Comparison of ENCODE assay signal across 8 cellular contexts in the genomic region with DNA sequence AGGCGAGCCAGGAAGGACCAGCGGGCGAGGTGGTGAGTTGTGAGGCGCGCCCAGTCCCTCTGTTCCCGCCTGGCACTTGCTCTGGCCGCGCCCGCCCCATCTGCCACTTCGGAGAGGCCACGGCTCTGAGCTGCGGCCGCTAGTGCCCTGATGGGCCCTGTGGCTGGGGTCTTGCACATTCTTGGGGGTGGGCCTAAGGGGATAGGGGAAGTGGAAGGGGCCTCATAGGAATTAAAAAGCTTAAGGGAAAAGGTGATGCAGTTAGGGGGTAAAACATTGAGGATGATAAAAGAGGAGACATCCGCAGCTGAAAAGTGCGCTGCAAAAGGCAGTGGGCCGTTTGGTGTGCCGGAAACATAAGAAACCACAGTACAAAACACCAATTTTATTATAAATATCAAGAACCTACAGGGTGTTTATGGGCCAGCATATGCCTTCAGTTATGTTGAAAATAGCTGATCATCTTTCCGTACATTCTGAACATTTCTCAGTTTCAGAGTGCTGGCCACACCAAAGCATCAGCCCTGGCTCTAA. TPM values are rescaled to one million over a fixed set of nuclear protein-coding genes. Genes with fewer than 3 reads are reported as not detected.
DNase-seq lines count a peak whose midpoint lies in the region; ATAC-seq and TF ChIP-seq lines count a peak whose summit lies in the region.
"Had no signal": no experiment of that assay in that cellular context is flagged by ENCODE, and none has a peak within 500 bp of the region (broad histone marks: within the 10 kb centered on the region; RNA-seq: fewer than 3 reads in every experiment).

No MANE protein-coding gene starts in this region.

- WGBS in iPS DF 6.9 (ENCODE audit: insufficient coverage, insufficient read length), result no CpG with 5 or more reads among the region's 18 CpGs

- peak overlapping the region; percentile 78 for H3K27ac Mint-ChIP-seq in WTC11
- peak overlapping the region; percentile 100 for H3K27ac Mint-ChIP-seq in stimulated activated naive B cell treated with anti-CD40 and anti-IgM and Interleukin-4, amounts not matched to agents 10 μg/mL and 1 μg/mL and 100 μg/mL, for 72 hours

- H3K27me3 ChIP-seq in HAP-1 (ENCODE audit: low read depth) (no peaks in the 10 kb centered on the region), iPS DF 6.9 (ENCODE audit: control insufficient read depth, insufficient read depth, low read length) (no peaks in the 10 kb centered on the region)

- H3K4me1 ChIP-seq in HAP-1, result peaks cover 6% of the 10 kb centered on the region; the same call in 1 of the 2 replicates
- no peaks in the 10 kb centered on the region for H3K4me1 ChIP-seq in iPS DF 6.9 (ENCODE audit: control insufficient read depth, insufficient read depth, low read length)

- H3K4me3 ChIP-seq in HAP-1 (peak overlapping the region; percentile 22), iPS DF 6.9 (ENCODE audit: low read length) (peak overlapping the region; percentile 9; the same call in 1 of the 2 replicates)

- peaks cover 92% of the 10 kb centered on the region for H3K27me3 Mint-ChIP-seq in WTC11 (ENCODE audit: low read depth)
- H3K27me3 Mint-ChIP-seq in stimulated activated naive B cell treated with anti-CD40 and anti-IgM and Interleukin-4, amounts not matched to agents 10 μg/mL and 1 μg/mL and 100 μg/mL, for 72 hours, result no peaks in the 10 kb centered on the region

- H3K36me3 ChIP-seq in HAP-1 (replicated peaks) (peaks cover under 1% of the 10 kb centered on the region), iPS DF 6.9 (ENCODE audit: control insufficient read depth, insufficient read depth, low read length) (no peaks in the 10 kb centered on the region)

- peaks cover 21% of the 10 kb centered on the region for H3K36me3 Mint-ChIP-seq in WTC11
- H3K36me3 Mint-ChIP-seq in stimulated activated naive B cell treated with anti-CD40 and anti-IgM and Interleukin-4, amounts not matched to agents 10 μg/mL and 1 μg/mL and 100 μg/mL, for 72 hours, result peaks cover 82 to 91% of the 10 kb centered on the region in 2 donors

- TF ChIP-seq CTCF in WTC11 (IDR thresholded peaks at IDR 0.05), result no peak

- in situ Hi-C loops in HAP-1 (cut with MboI; ENCODE audit: low sequenced_read_pairs), result no loop called here

- H3K4me3 Mint-ChIP-seq in WTC11, result peak overlapping the region; percentile 95
- H3K4me3 Mint-ChIP-seq in stimulated activated naive B cell treated with anti-CD40 and anti-IgM and Interleukin-4, amounts not matched to agents 10 μg/mL and 1 μg/mL and 100 μg/mL, for 72 hours, result peak overlapping the region; percentile 98

- POLR2A ChIA-PET in WTC11 (lab: Charles Lee), result interaction anchor here (0.6 to 2.6 kb wide), 6 partner anchors 9 to 767 kb away, joined by 3 to 28 read pairs (median 6); a partner anchor contains a TSS

- no peaks in the 10 kb centered on the region for H3K9me3 Mint-ChIP-seq in WTC11
- peaks cover 0 to 3% of the 10 kb centered on the region in 2 donors for H3K9me3 Mint-ChIP-seq in stimulated activated naive B cell treated with anti-CD40 and anti-IgM and Interleukin-4, amounts not matched to agents 10 μg/mL and 1 μg/mL and 100 μg/mL, for 72 hours

- ATAC-seq in WTC11, result no peak
- peak; percentile 1 to 6 for ATAC-seq in stimulated activated naive B cell treated with anti-CD40 and anti-IgM and Interleukin-4, amounts not matched to agents 10 μg/mL and 1 μg/mL and 100 μg/mL, for 72 hours (replicated peaks)

- H3K4me1 Mint-ChIP-seq in WTC11, result peaks cover 17% of the 10 kb centered on the region
- H3K4me1 Mint-ChIP-seq in stimulated activated naive B cell treated with anti-CD40 and anti-IgM and Interleukin-4, amounts not matched to agents 10 μg/mL and 1 μg/mL and 100 μg/mL, for 72 hours, result peaks cover 67 to 83% of the 10 kb centered on the region in 2 donors

- CTCF ChIA-PET in WTC11 (lab: Charles Lee), result interaction anchor here (0.7 to 2.8 kb wide), 9 partner anchors 9 to 140 kb away, joined by 3 to 53 read pairs (median 8); a partner anchor contains a TSS

- no peak overlapping the region for H3K27ac ChIP-seq in iPS DF 6.9 (ENCODE audit: low read length)

- H3K9me3 ChIP-seq in HAP-1, result no peaks in the 10 kb centered on the region
- H3K9me3 ChIP-seq in iPS DF 6.9 (ENCODE audit: control insufficient read depth, insufficient read depth, low read length), result no peaks in the 10 kb centered on the region

- DNase-seq in HAP-1 (ENCODE audit: low spot score in 2 of 2) (no peak), WTC11 (ENCODE audit: low spot score) (no peak), iPS DF 6.9 (ENCODE audit: low read depth, low spot score) (no peak), HT-29 (ENCODE audit: low spot score) (no peak), KG1 (lab: John Stamatoyannopoulos, UW) (no peak), NCI-H82 (lab: John Stamatoyannopoulos, UW) (no peak)
- DNase-seq in stimulated activated naive B cell treated with anti-CD40 and anti-IgM and Interleukin-4, amounts not matched to agents 10 μg/mL and 1 μg/mL and 100 μg/mL, for 72 hours, result no peak
- DNase-seq: cortex of kidney had no signal

TF ChIP-seq in WTC11, 78 proteins besides CTCF, POLR2A, EP300 and RAD21:
- TF ChIP-seq, protein P1, sequence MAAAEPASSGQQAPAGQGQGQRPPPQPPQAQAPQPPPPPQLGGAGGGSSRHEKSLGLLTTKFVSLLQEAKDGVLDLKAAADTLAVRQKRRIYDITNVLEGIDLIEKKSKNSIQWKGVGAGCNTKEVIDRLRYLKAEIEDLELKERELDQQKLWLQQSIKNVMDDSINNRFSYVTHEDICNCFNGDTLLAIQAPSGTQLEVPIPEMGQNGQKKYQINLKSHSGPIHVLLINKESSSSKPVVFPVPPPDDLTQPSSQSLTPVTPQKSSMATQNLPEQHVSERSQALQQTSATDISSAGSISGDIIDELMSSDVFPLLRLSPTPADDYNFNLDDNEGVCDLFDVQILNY (CRISPR knock-in tag; IDR thresholded peaks at IDR 0.05), result peak; percentile 75; the same call in 1 of the 2 replicates
- TF ChIP-seq, protein P2, sequence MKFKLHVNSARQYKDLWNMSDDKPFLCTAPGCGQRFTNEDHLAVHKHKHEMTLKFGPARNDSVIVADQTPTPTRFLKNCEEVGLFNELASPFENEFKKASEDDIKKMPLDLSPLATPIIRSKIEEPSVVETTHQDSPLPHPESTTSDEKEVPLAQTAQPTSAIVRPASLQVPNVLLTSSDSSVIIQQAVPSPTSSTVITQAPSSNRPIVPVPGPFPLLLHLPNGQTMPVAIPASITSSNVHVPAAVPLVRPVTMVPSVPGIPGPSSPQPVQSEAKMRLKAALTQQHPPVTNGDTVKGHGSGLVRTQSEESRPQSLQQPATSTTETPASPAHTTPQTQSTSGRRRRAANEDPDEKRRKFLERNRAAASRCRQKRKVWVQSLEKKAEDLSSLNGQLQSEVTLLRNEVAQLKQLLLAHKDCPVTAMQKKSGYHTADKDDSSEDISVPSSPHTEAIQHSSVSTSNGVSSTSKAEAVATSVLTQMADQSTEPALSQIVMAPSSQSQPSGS (CRISPR knock-in tag; IDR thresholded peaks at IDR 0.05; ENCODE audit: borderline replicate concordance, low read depth), result no peak
- TF ChIP-seq ZNF232 (CRISPR knock-in tag; IDR thresholded peaks at IDR 0.05), result peak; percentile 66; the same call in 1 of the 2 replicates
TF ChIP-seq in WTC11: peak in this region for 2.

RNA-seq across cellular contexts. Expression of a gene that starts 1.1 kb away (rescaled TPM):
- total RNA-seq in WTC11 (2021), result 13.8 to 22.0 TPM (median 19.4 TPM) in 3 replicates
- total RNA-seq in HT-29 (2014; rRNA removed; shearing (Covaris generic)), result 27.1 and 29.3 TPM in 2 replicates

RNA-seq across cellular contexts. Expression of a gene that starts 6.4 kb away (rescaled TPM):
- total RNA-seq in WTC11 (2021), result 14.7 to 23.0 TPM (median 16.5 TPM) in 3 replicates
- total RNA-seq in HT-29 (2014; rRNA removed; shearing (Covaris generic)), result 50.3 and 54.9 TPM in 2 replicates

RNA-seq across cellular contexts. Expression of a gene that starts 8.6 kb away (rescaled TPM):
- total RNA-seq in WTC11 (2021), result 13.6 to 15.9 TPM (median 15.7 TPM) in 3 replicates
- 15.2 and 20.9 TPM in 2 replicates for total RNA-seq in HT-29 (2014; rRNA removed; shearing (Covaris generic))

RNA-seq across cellular contexts. Expression of a gene that starts 9.1 kb away (rescaled TPM):
- 1.8 to 4.3 TPM (median 4.0 TPM) in 3 replicates for total RNA-seq in WTC11 (2021)
- total RNA-seq in HT-29 (2014; rRNA removed; shearing (Covaris generic)), result 2.1 and 4.4 TPM in 2 replicates

RNA-seq across cellular contexts. Expression of a gene that starts 28.1 kb away (rescaled TPM):
- 0.15 to 0.55 TPM (median 0.46 TPM) in 3 replicates for total RNA-seq in WTC11 (2021)
- total RNA-seq in HT-29 (2014; rRNA removed; shearing (Covaris generic)), result not detected in 2 replicates
